Comparison of ENCODE assay signal across 1 cellular context in genomic region chr11:111923351-111923788, GRCh38.
A peak's percentile ranks its signal among the peaks of the same experiment; 100 is the strongest.
TF ChIP-seq lines count a peak whose summit lies in the region.

No MANE protein-coding gene starts in this region.

TF ChIP-seq in K562, 482 proteins besides CTCF, POLR2A, EP300 and RAD21:
- TF ChIP-seq NFE2L1 (tag; IDR thresholded peaks at IDR 0.05; ENCODE audit: borderline replicate concordance, low read depth) (peak; percentile 33; the same call in 1 of the 2 replicates), FOS (IDR thresholded peaks at IDR 0.05; ENCODE audit: extremely low read depth, insufficient read length) (no peak), NFE2 (IDR thresholded peaks at IDR 0.05; ENCODE audit: low read depth) (peak; percentile 65), C11orf30 (IDR thresholded peaks at IDR 0.05; ENCODE audit: low read depth) (0 out of 2 replicates have a peak, but pooled peaks have one; percentile 41), MAFG (tag; conservative IDR thresholded peaks at IDR 0.05) (peak; percentile 29; the same call in 1 of the 2 replicates), BRD4 (IDR thresholded peaks at IDR 0.05) (no peak), ZNF316 (IDR thresholded peaks at IDR 0.05) (peak; percentile 15; the same call in 1 of the 2 replicates)
- TF ChIP-seq, protein P1, sequence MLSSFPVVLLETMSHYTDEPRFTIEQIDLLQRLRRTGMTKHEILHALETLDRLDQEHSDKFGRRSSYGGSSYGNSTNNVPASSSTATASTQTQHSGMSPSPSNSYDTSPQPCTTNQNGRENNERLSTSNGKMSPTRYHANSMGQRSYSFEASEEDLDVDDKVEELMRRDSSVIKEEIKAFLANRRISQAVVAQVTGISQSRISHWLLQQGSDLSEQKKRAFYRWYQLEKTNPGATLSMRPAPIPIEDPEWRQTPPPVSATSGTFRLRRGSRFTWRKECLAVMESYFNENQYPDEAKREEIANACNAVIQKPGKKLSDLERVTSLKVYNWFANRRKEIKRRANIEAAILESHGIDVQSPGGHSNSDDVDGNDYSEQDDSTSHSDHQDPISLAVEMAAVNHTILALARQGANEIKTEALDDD (IDR thresholded peaks at IDR 0.05), result no peak
